Comparison of ENCODE assay signal across 21 cellular contexts in the genomic region with DNA sequence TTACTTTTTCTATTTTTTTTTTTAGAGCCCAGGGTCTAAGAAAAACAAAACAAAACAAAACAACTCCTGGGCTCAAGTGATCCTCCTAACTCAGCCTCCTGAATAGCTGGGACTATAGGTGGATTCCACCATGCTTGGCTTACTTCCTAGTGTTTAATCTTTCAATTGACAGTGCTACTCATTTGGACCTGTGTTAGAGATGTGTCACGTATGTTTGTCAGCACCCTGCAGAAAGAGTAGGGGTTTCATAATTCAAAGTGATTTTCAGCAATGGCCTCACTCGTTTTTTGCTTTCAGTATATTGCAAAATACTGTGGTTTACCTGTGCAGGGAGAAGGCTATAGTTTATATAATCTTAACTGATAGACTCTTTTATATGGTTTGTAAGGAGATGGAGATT.
"Had no signal": no experiment of that assay in that cellular context is flagged by ENCODE, and none has a peak within 500 bp of the region (broad histone marks: within the 10 kb centered on the region; RNA-seq: fewer than 3 reads in every experiment).

No MANE protein-coding gene starts in this region.

- H3K27ac Mint-ChIP-seq: naive thymus-derived CD8-positive, alpha-beta T cell; nephron progenitor cell; stimulated activated memory B cell treated with anti-CD40 and anti-IgM and Interleukin-4, amounts not matched to agents 10 μg/mL and 1 μg/mL and 100 μg/mL, for 72 hours had no signal

- H3K36me3 Mint-ChIP-seq: stimulated activated memory B cell treated with anti-CD40 and anti-IgM and Interleukin-4, amounts not matched to agents 10 μg/mL and 1 μg/mL and 100 μg/mL, for 72 hours had no signal

- H3K4me3 Mint-ChIP-seq: naive thymus-derived CD8-positive, alpha-beta T cell; nephron progenitor cell; stimulated activated memory B cell treated with anti-CD40 and anti-IgM and Interleukin-4, amounts not matched to agents 10 μg/mL and 1 μg/mL and 100 μg/mL, for 72 hours had no signal

- H3K27me3 Mint-ChIP-seq: naive thymus-derived CD8-positive, alpha-beta T cell; stimulated activated memory B cell treated with anti-CD40 and anti-IgM and Interleukin-4, amounts not matched to agents 10 μg/mL and 1 μg/mL and 100 μg/mL, for 72 hours had no signal

- ATAC-seq: esophagus mucosa; gastrocnemius medialis; left ventricle myocardium superior; lower lobe of right lung; naive thymus-derived CD8-positive, alpha-beta T cell; psoas muscle; right cardiac atrium; stimulated activated memory B cell treated with anti-CD40 and anti-IgM and Interleukin-4, amounts not matched to agents 10 μg/mL and 1 μg/mL and 100 μg/mL, for 72 hours had no signal

- DNase-seq: cortex of kidney; foreskin fibroblast; gastrocnemius medialis; head of caudate nucleus; left ventricle myocardium superior; lower lobe of right lung; naive thymus-derived CD8-positive, alpha-beta T cell; nephron progenitor cell; occipital lobe; ovary; posterior cingulate gyrus; psoas muscle; right cardiac atrium; sigmoid colon; stimulated activated CD4-positive, alpha-beta T cell treated with anti-CD3 and anti-CD28 coated beads, Interleukin-2, amount 100 ng/mL, for 24 hours; stimulated activated CD4-positive, alpha-beta T cell treated with anti-CD3 and anti-CD28 coated beads, Interleukin-4, amount 100 ng/mL, for 24 hours; stomach; thyroid gland; trophoblast cell had no signal

- H3K9me3 Mint-ChIP-seq: naive thymus-derived CD8-positive, alpha-beta T cell; nephron progenitor cell; stimulated activated memory B cell treated with anti-CD40 and anti-IgM and Interleukin-4, amounts not matched to agents 10 μg/mL and 1 μg/mL and 100 μg/mL, for 72 hours had no signal

- H3K4me1 Mint-ChIP-seq: nephron progenitor cell; stimulated activated memory B cell treated with anti-CD40 and anti-IgM and Interleukin-4, amounts not matched to agents 10 μg/mL and 1 μg/mL and 100 μg/mL, for 72 hours had no signal
